In the genomic region with DNA sequence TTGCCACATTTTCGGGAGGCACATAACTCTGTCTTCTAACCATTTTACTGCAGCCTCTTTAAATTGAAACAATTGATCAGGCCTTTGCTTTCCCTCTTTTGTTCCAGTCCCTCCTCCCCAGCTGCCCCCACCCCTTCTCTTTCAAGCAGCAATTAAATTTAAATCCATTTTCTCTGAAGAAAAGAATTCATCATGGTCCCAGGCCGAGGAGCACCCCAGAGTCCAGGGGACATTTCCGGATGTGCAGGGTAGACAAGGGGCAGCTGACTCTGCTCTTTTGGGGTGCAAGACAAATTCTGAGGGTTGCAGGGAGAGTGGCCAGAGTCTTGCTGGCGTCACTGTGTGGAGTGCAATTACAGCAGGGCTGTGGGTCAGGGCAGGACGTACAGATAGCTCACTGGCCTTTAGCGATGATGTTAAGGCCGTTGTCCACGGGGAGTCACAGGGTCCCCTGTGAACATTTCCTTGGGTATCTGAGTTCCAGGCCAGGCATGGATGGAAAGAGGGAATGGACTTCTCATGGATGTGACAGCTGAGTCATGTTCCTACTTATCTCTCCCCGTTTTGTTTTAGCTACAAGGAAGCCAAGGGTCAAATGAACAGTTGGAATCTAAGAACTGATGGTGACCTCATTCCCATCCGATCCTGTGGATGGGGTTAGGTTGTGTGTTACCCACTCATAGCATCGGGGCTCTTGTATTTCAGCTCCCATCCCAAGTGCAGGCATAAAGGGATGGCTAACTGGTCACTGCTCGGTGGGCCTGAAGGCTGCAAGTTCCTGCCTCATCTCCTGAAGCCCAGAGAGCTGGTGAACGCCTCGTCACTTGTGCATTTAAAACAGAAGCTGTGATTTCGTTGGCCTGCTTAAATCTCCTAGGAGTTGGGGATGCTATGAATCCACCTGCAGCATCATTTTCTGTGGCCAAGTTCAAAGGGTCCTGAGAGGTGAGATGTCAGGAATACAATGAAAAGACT, we compare ENCODE assay signal across 15 cellular contexts.
A peak's percentile ranks its signal among the peaks of the same experiment; 100 is the strongest.
DNase-seq lines count a peak whose midpoint lies in the region; ATAC-seq and TF ChIP-seq lines count a peak whose summit lies in the region.
"Had no signal": no experiment of that assay in that cellular context is flagged by ENCODE, and none has a peak within 500 bp of the region (broad histone marks: within the 10 kb centered on the region; RNA-seq: fewer than 3 reads in every experiment).

No MANE protein-coding gene starts in this region.

- WGBS in right cardiac atrium, result 55% methylated on average over 15 of the region's 15 CpGs
- WGBS in esophagus muscularis mucosa, result 72% methylated on average over 15 of the region's 15 CpGs
- WGBS in sigmoid colon, 2 donors, result 61 to 72% methylated on average over 15 of the region's 15 CpGs

- no peak for TF ChIP-seq EP300 in esophagus muscularis mucosa (IDR thresholded peaks at IDR 0.05)
- no peak for TF ChIP-seq EP300 in sigmoid colon (IDR thresholded peaks at IDR 0.05)

- H3K9me3 Mint-ChIP-seq in osteocyte (ENCODE audit: unreplicated experiment), result peaks cover 4% of the 10 kb centered on the region

- no peak overlapping the region for H3K27ac Mint-ChIP-seq in osteocyte (ENCODE audit: unreplicated experiment)
- H3K27ac Mint-ChIP-seq: H9, IgD-negative memory B cell had no signal

- H3K4me3 Mint-ChIP-seq in osteocyte (ENCODE audit: unreplicated experiment), result no peak overlapping the region
- H3K4me3 Mint-ChIP-seq: CD4-positive, alpha-beta memory T cell; H9 had no signal

- TF ChIP-seq POLR2A in esophagus muscularis mucosa (IDR thresholded peaks at IDR 0.05; ENCODE audit: low read depth) (no peak), sigmoid colon (IDR thresholded peaks at IDR 0.05) (no peak)

- ATAC-seq in right cardiac atrium, result peak; percentile 38 to 52

- H3K27me3 ChIP-seq in right cardiac atrium (ENCODE audit: control insufficient read depth, insufficient read depth), result no peaks in the 10 kb centered on the region
- H3K27me3 ChIP-seq in esophagus muscularis mucosa, result peaks cover 0 to 35% (median 0%) of the 10 kb centered on the region in 4 donors
- H3K27me3 ChIP-seq in sigmoid colon, result no peaks in the 10 kb centered on the region

- H3K4me1 ChIP-seq in right cardiac atrium (ENCODE audit: control insufficient read depth, insufficient read depth, low read length) (no peaks in the 10 kb centered on the region), esophagus muscularis mucosa (no peaks in the 10 kb centered on the region), sigmoid colon (no peaks in the 10 kb centered on the region)

- H3K4me3 ChIP-seq in right cardiac atrium (ENCODE audit: low read length), result no peak overlapping the region
- H3K4me3 ChIP-seq in esophagus muscularis mucosa, result no peak overlapping the region
- no peak overlapping the region for H3K4me3 ChIP-seq in sigmoid colon

- intact Hi-C loops in right cardiac atrium (cut with DNase I), result no loop called here
- intact Hi-C loops in cardiac septum (cut with DNase I), result no loop called here
- intact Hi-C loops in esophagus muscularis mucosa (cut with DNase I), result no loop called here
- intact Hi-C loops in sigmoid colon (cut with DNase I), result no loop called here

- H3K36me3 ChIP-seq in esophagus muscularis mucosa (no peaks in the 10 kb centered on the region), sigmoid colon (no peaks in the 10 kb centered on the region)

- H3K27ac ChIP-seq in right cardiac atrium (ENCODE audit: low read length), result no peak overlapping the region
- H3K27ac ChIP-seq in esophagus muscularis mucosa (replicated peaks in 1 of 4), result no peak overlapping the region
- no peak overlapping the region for H3K27ac ChIP-seq in sigmoid colon
- H3K27ac ChIP-seq: C4-2B had no signal

- no peaks in the 10 kb centered on the region for H3K4me1 Mint-ChIP-seq in osteocyte (ENCODE audit: unreplicated experiment)
- H3K4me1 Mint-ChIP-seq: CD4-positive, alpha-beta memory T cell; H9 had no signal

- H3K9me3 ChIP-seq in right cardiac atrium (ENCODE audit: control insufficient read depth, low read length), result no peaks in the 10 kb centered on the region
- peaks cover 0 to 10% (median 6%) of the 10 kb centered on the region in 4 donors for H3K9me3 ChIP-seq in esophagus muscularis mucosa
- no peaks in the 10 kb centered on the region for H3K9me3 ChIP-seq in sigmoid colon

- DNase-seq in right cardiac atrium, result no peak
- no peak for DNase-seq in cardiac septum (ENCODE audit: low spot score)
- DNase-seq in esophagus muscularis mucosa (ENCODE audit: extremely low spot score), result peak; percentile 80
- DNase-seq in osteocyte (ENCODE audit: extremely low spot score, unreplicated experiment), result peak; percentile 72
- DNase-seq in sigmoid colon, result no peak
- no peak for DNase-seq in NCI-H510A (lab: John Stamatoyannopoulos, UW)
- no peak for DNase-seq in NCI-H1105 (lab: John Stamatoyannopoulos, UW)
- DNase-seq: ACHN; CD4-positive, alpha-beta memory T cell; DND-41; GDM1; GOT3; H9 had no signal

- H3K36me3 Mint-ChIP-seq in osteocyte (ENCODE audit: unreplicated experiment), result no peaks in the 10 kb centered on the region
- H3K36me3 Mint-ChIP-seq: CD4-positive, alpha-beta memory T cell had no signal

- TF ChIP-seq CTCF in esophagus muscularis mucosa (IDR thresholded peaks at IDR 0.05), result no peak
- TF ChIP-seq CTCF in osteocyte (IDR thresholded peaks at IDR 0.05), result no peak
- no peak for TF ChIP-seq CTCF in sigmoid colon (IDR thresholded peaks at IDR 0.05)

- peaks cover 3% of the 10 kb centered on the region for H3K27me3 Mint-ChIP-seq in osteocyte (ENCODE audit: unreplicated experiment)

Comparison
In these comparisons a context has a peak if more than half of its experiments do, and no peak if none do; other contexts are left out.
1. DNase-seq: peak in esophagus muscularis mucosa (single experiment) and osteocyte (single experiment); none in right cardiac atrium (0 of 3), cardiac septum (single experiment), sigmoid colon (single experiment), NCI-H510A (single experiment) and NCI-H1105 (single experiment).